In genomic region chr18:28571929-28572328, GRCh38 we compare ENCODE assay signal across 28 cellular contexts.
DNase-seq lines count a peak whose midpoint lies in the region; ATAC-seq, FAIRE-seq and TF ChIP-seq lines count a peak whose summit lies in the region.
"Had no signal": no experiment of that assay in that cellular context is flagged by ENCODE, and none has a peak within 500 bp of the region (broad histone marks: within the 10 kb centered on the region; RNA-seq: fewer than 3 reads in every experiment).

No MANE protein-coding gene starts in this region.

- TF ChIP-seq EP300 in HepG2 (IDR thresholded peaks at IDR 0.05; ENCODE audit: low read depth in 2 of 2, low read length in 2 of 2) (no peak), HepG2 (CRISPR knock-in tag; IDR thresholded peaks at IDR 0.05; ENCODE audit: borderline replicate concordance) (no peak)

- 52% methylated on average over 2 of the region's 2 CpGs for WGBS in mammary epithelial cell (ENCODE audit: low coverage, missing lambda C conversion rate)
- 0% methylated on average over 2 of the region's 2 CpGs for WGBS in HepG2 (ENCODE audit: low lambda C conversion rate)

- dilution Hi-C loops in mammary epithelial cell (cut with HindIII; ENCODE audit: low sequenced_read_pairs): no loop called here

- CTCF ChIA-PET in mammary epithelial cell (lab: Charles Lee; ENCODE audit: low non-redundant PET): no interaction called here
- CTCF ChIA-PET in MCF 10A (lab: Yijun Ruan, JAX): no interaction called here
- CTCF ChIA-PET in HepG2 (lab: Yijun Ruan, JAX; ENCODE audit: low intra/inter-chr PET ratio, low total read pairs): no interaction called here

- H3K9ac ChIP-seq in mammary epithelial cell (ENCODE audit: insufficient read depth, low read length): no peak overlapping the region
- H3K9ac ChIP-seq in HepG2 (ENCODE audit: insufficient read depth, low read depth, low read length): no peak overlapping the region
- H3K9ac ChIP-seq: BLaER1 treated with 17β-estradiol and CSF1 and Interleukin-3, amounts not matched to agents 10 nM and 100 nM had no signal

- in situ Hi-C loops in mammary epithelial cell (cut with MboI; ENCODE audit: low sequenced_read_pairs in 2 of 2) (no loop called here), HepG2 (cut with HindIII; ENCODE audit: extremely low pct_ligation_motif_present, low pct_unique_long_range_greater_than_20kb) (no loop called here)

- no peak for TF ChIP-seq POLR2A in HepG2 (IDR thresholded peaks at IDR 0.05; ENCODE audit: insufficient read depth in 1 of 2, low read depth in 2 of 2, low read length in 2 of 2)

- H3K9me3 Mint-ChIP-seq in MCF 10A (ENCODE audit: unreplicated experiment): no peaks in the 10 kb centered on the region

- FAIRE-seq in bronchial epithelial cell (lab: Jason Lieb, UNC) (no peak), HepG2 (lab: Jason Lieb, UNC) (no peak)
- FAIRE-seq: A549, GM12878, GM12892, GM18507 had no signal

- TF ChIP-seq CTCF in mammary epithelial cell (conservative IDR thresholded peaks at IDR 0.05 in 1 of 2, IDR thresholded peaks at IDR 0.05 in 1 of 2; ENCODE audit: extremely low read depth in 1 of 2, insufficient read depth in 1 of 2, low read depth in 1 of 2, low read length in 2 of 2) (no peak), MCF 10A (IDR thresholded peaks at IDR 0.05; ENCODE audit: unreplicated experiment) (no peak), bronchial epithelial cell (IDR thresholded peaks at IDR 0.05; ENCODE audit: insufficient read depth, low read length, severe bottlenecking) (no peak), foreskin keratinocyte (conservative IDR thresholded peaks at IDR 0.05) (no peak), osteoblast (IDR thresholded peaks at IDR 0.05; ENCODE audit: extremely low read depth, low read depth, low read length) (no peak), HepG2 (CRISPR knock-in tag; IDR thresholded peaks at IDR 0.05) (no peak)

- no peak overlapping the region for H3K27ac ChIP-seq in mammary epithelial cell (ENCODE audit: insufficient read depth, low read depth, low read length)
- no peak overlapping the region for H3K27ac ChIP-seq in foreskin keratinocyte
- H3K27ac ChIP-seq in osteoblast (ENCODE audit: low read depth, low read length): no peak overlapping the region
- H3K27ac ChIP-seq in HepG2 (ENCODE audit: extremely low read length, insufficient read depth, low read length): no peak overlapping the region
- H3K27ac ChIP-seq: 22Rv1; A549; BLaER1 treated with 17β-estradiol and CSF1 and Interleukin-3, amounts not matched to agents 10 nM and 100 nM; C4-2B had no signal

- no peak overlapping the region for H3K4me3 ChIP-seq in mammary epithelial cell (replicated peaks in 1 of 3; ENCODE audit: insufficient read depth in 1 of 3, low read depth in 2 of 3, low read length in 3 of 3)
- no peak overlapping the region for H3K4me3 ChIP-seq in bronchial epithelial cell (ENCODE audit: low read depth, low read length)
- no peak overlapping the region for H3K4me3 ChIP-seq in osteoblast (ENCODE audit: insufficient read depth, low read length)
- H3K4me3 ChIP-seq in HepG2 (replicated peaks in 1 of 3; ENCODE audit: insufficient read depth in 1 of 3, low read depth in 2 of 3, low read length in 3 of 3): no peak overlapping the region
- H3K4me3 ChIP-seq: A549; BLaER1 treated with 17β-estradiol and CSF1 and Interleukin-3, amounts not matched to agents 10 nM and 100 nM; GM12878 had no signal

- intact Hi-C loops in mammary epithelial cell (cut with micrococcal nuclease) (no loop called here), MCF 10A (cut with micrococcal nuclease) (no loop called here), HepG2 (cut with micrococcal nuclease; ENCODE audit: unreplicated experiment) (no loop called here)

- H3K79me2 ChIP-seq in mammary epithelial cell (ENCODE audit: insufficient read depth, low read length) (no peaks in the 10 kb centered on the region), osteoblast (ENCODE audit: insufficient read depth, low read length) (no peaks in the 10 kb centered on the region), HepG2 (ENCODE audit: insufficient read depth, low read length) (no peaks in the 10 kb centered on the region)

- H3K27me3 Mint-ChIP-seq in MCF 10A (ENCODE audit: insufficient read depth, unreplicated experiment): no peaks in the 10 kb centered on the region
- H3K27me3 Mint-ChIP-seq: B cell; CD4-positive, alpha-beta T cell had no signal

- no peak overlapping the region for H3K27ac Mint-ChIP-seq in MCF 10A (ENCODE audit: low read depth, unreplicated experiment)
- H3K27ac Mint-ChIP-seq: B cell; CD4-positive, alpha-beta T cell; CD8-positive, alpha-beta T cell had no signal

- H3K4me1 ChIP-seq in mammary epithelial cell (ENCODE audit: insufficient read depth, low read length): no peaks in the 10 kb centered on the region
- no peaks in the 10 kb centered on the region for H3K4me1 ChIP-seq in foreskin keratinocyte
- no peaks in the 10 kb centered on the region for H3K4me1 ChIP-seq in osteoblast (ENCODE audit: insufficient read depth, low read length)
- H3K4me1 ChIP-seq in HepG2 (ENCODE audit: insufficient read depth, low read length): no peaks in the 10 kb centered on the region
- H3K4me1 ChIP-seq: A549; BLaER1 treated with 17β-estradiol and CSF1 and Interleukin-3, amounts not matched to agents 10 nM and 100 nM; Caco-2 had no signal

- TF ChIP-seq RAD21 in HepG2 (CRISPR knock-in tag; IDR thresholded peaks at IDR 0.05): no peak

- no peak overlapping the region for H3K4me3 Mint-ChIP-seq in MCF 10A (ENCODE audit: unreplicated experiment)
- H3K4me3 Mint-ChIP-seq: B cell; CD4-positive, alpha-beta T cell; CD8-positive, alpha-beta T cell had no signal

- POLR2A ChIA-PET in MCF 10A (lab: Yijun Ruan, JAX) (no interaction called here), HepG2 (lab: Yijun Ruan, JAX) (no interaction called here)

- no peak overlapping the region for H3K4me2 ChIP-seq in mammary epithelial cell (ENCODE audit: insufficient read depth, low read depth, low read length)
- no peak overlapping the region for H3K4me2 ChIP-seq in osteoblast (ENCODE audit: insufficient read depth, low read length)
- no peak overlapping the region for H3K4me2 ChIP-seq in HepG2 (ENCODE audit: low read depth, low read length)
- H3K4me2 ChIP-seq: A549; BLaER1 treated with 17β-estradiol and CSF1 and Interleukin-3, amounts not matched to agents 10 nM and 100 nM had no signal

- ATAC-seq in foreskin keratinocyte (peak; percentile 69), HepG2 (no peak), GM19455 (IDR thresholded peaks at IDR 0.05; ENCODE audit: unreplicated experiment) (no peak)
- ATAC-seq: A549; CD8-positive, alpha-beta T cell; GM12878 had no signal

- no peaks in the 10 kb centered on the region for H3K9me3 ChIP-seq in mammary epithelial cell (replicated peaks; ENCODE audit: insufficient read depth, low read length)
- H3K9me3 ChIP-seq in osteoblast (ENCODE audit: low read depth, low read length): no peaks in the 10 kb centered on the region
- H3K9me3 ChIP-seq in HepG2 (ENCODE audit: low read length): no peaks in the 10 kb centered on the region
- H3K9me3 ChIP-seq: A549; BLaER1 treated with 17β-estradiol and CSF1 and Interleukin-3, amounts not matched to agents 10 nM and 100 nM; Caco-2 had no signal

- H4K20me1 ChIP-seq in mammary epithelial cell (ENCODE audit: insufficient read depth, low read length) (no peaks in the 10 kb centered on the region), osteoblast (ENCODE audit: insufficient read depth, low read length) (no peaks in the 10 kb centered on the region), HepG2 (ENCODE audit: insufficient read depth, low read length) (no peaks in the 10 kb centered on the region)
- H4K20me1 ChIP-seq: BLaER1 treated with 17β-estradiol and CSF1 and Interleukin-3, amounts not matched to agents 10 nM and 100 nM had no signal

- no TSS peak for BruUV-seq in mammary epithelial cell (replicated peaks; lab: Mats Ljungman, UMichigan)
- no TSS peak for BruUV-seq in MCF 10A (replicated peaks; lab: Mats Ljungman, UMichigan)
- no TSS peak for BruUV-seq in HepG2 (replicated peaks; lab: Mats Ljungman, UMichigan)

- no peaks in the 10 kb centered on the region for H3K36me3 Mint-ChIP-seq in MCF 10A (ENCODE audit: insufficient read depth, unreplicated experiment)
- H3K36me3 Mint-ChIP-seq: CD8-positive, alpha-beta T cell had no signal

- no peaks in the 10 kb centered on the region for H3K4me1 Mint-ChIP-seq in MCF 10A (ENCODE audit: insufficient read depth, unreplicated experiment)
- H3K4me1 Mint-ChIP-seq: B cell had no signal

- peak; percentile 34 for DNase-seq in mammary epithelial cell
- no peak for DNase-seq in MCF 10A (ENCODE audit: unreplicated experiment)
- peak; percentile 40 for DNase-seq in bronchial epithelial cell (ENCODE audit: low read depth)
- peak; percentile 62 to 85 for DNase-seq in foreskin keratinocyte
- DNase-seq in osteoblast (ENCODE audit: insufficient read length, low spot score, missing footprints): no peak
- no peak for DNase-seq in HepG2 (ENCODE audit: low spot score)
- no peak for DNase-seq in activated CD4-positive, CD25-positive, alpha-beta regulatory T cell treated with anti-CD3 and anti-CD28 coated beads, Interleukin-2, amount 50 U/mL, for 72 hours
- DNase-seq: AML-193; Caco-2; Calu3; CD4-positive, alpha-beta T cell; CD8-positive, alpha-beta T cell; DMS 273 treated with DMSO at 0.1 percent for 48 hours; DMS153; DMS53; DMS79; DND-41; EL; GDM1 had no signal

- no peaks in the 10 kb centered on the region for H3K27me3 ChIP-seq in mammary epithelial cell (ENCODE audit: insufficient read depth, low read length)
- H3K27me3 ChIP-seq in bronchial epithelial cell (ENCODE audit: control insufficient read depth, insufficient read depth, low read length): no peaks in the 10 kb centered on the region
- H3K27me3 ChIP-seq in foreskin keratinocyte: no peaks in the 10 kb centered on the region
- no peaks in the 10 kb centered on the region for H3K27me3 ChIP-seq in osteoblast (ENCODE audit: insufficient read depth, low read length)
- no peaks in the 10 kb centered on the region for H3K27me3 ChIP-seq in HepG2 (ENCODE audit: control insufficient read depth in 1 of 2, insufficient read depth in 2 of 2, low read length in 2 of 2)
- H3K27me3 ChIP-seq: BLaER1 treated with 17β-estradiol and CSF1 and Interleukin-3, amounts not matched to agents 10 nM and 100 nM had no signal

- H2AFZ ChIP-seq in mammary epithelial cell (ENCODE audit: low read depth, low read length): no peak overlapping the region
- H2AFZ ChIP-seq in osteoblast (ENCODE audit: low read length): peak overlapping the region; percentile 18
- no peak overlapping the region for H2AFZ ChIP-seq in HepG2 (ENCODE audit: low read length)

- no peaks in the 10 kb centered on the region for H3K36me3 ChIP-seq in mammary epithelial cell (ENCODE audit: insufficient read depth, low read length)
- no peaks in the 10 kb centered on the region for H3K36me3 ChIP-seq in bronchial epithelial cell (ENCODE audit: control insufficient read depth, insufficient read depth, low read length)
- no peaks in the 10 kb centered on the region for H3K36me3 ChIP-seq in osteoblast (ENCODE audit: insufficient read depth, low read length)
- no peaks in the 10 kb centered on the region for H3K36me3 ChIP-seq in HepG2 (replicated peaks in 1 of 2; ENCODE audit: control insufficient read depth in 1 of 2, insufficient read depth in 2 of 2, low read length in 2 of 2)
- H3K36me3 ChIP-seq: BLaER1 treated with 17β-estradiol and CSF1 and Interleukin-3, amounts not matched to agents 10 nM and 100 nM had no signal

TF ChIP-seq in HepG2, 621 proteins besides CTCF, POLR2A, EP300 and RAD21 (continues in another document):
- TF ChIP-seq MIER3 (CRISPR knock-in tag; IDR thresholded peaks at IDR 0.05; ENCODE audit: borderline replicate concordance): no peak
- no peak for TF ChIP-seq RORA (CRISPR knock-in tag; IDR thresholded peaks at IDR 0.05)

Comparison
In these comparisons a context has a peak if more than half of its experiments do, and no peak if none do; other contexts are left out.
1. DNase-seq: peak in mammary epithelial cell (single experiment), bronchial epithelial cell (single experiment) and foreskin keratinocyte (2 of 2); none in MCF 10A (single experiment), osteoblast (single experiment), HepG2 (single experiment) and activated CD4-positive, CD25-positive, alpha-beta regulatory T cell treated with anti-CD3 and anti-CD28 coated beads, Interleukin-2, amount 50 U/mL, for 72 hours (single experiment).